In the genomic region with DNA sequence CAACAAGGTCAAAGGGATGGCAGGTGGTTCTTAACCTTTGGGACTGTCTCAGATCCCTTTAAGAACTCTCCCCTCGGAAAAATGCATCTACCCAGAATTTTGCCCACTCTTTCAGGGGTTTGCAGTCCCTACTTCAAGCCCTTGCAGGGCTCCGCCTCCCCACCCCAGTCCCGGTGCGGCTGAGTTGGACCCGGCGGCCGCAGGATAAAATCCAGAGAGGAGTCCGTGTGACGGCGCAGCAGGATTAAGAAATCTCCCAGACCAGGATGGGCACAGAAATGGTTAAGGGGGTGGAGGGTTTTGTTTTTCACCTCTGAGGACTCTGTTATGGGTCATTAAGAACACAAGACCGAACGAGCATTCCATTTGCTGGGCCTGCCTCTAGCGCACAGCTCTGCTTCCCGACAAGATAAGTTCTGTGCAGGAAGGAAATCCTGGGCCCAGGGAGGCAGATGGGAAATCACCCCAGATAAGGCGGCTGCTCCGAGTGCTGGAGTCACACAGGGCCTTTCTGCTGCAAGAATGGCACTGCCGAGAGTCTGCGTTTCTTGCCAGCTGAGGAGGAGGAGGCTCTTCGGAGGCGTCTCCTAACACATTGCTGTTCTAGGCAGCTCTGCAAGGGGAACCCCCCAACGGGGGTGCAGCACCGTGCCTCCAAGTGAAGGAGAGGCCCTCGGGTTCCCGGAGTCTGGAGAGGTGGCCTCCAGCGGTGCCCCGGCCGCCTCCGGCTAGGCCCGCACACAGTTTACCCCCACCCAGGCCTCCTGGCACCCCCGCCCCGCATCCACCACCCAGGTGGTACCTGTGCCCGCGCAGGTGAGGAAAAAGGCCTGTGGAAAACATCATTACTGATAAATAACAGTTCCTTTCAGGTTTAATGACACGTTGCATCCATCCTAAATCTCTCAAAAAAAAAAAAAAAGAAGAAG, we compare ENCODE assay signal across 8 cellular contexts.
DNase-seq lines count a peak whose midpoint lies in the region; ATAC-seq and TF ChIP-seq lines count a peak whose summit lies in the region.

No MANE protein-coding gene starts in this region.

- H3K4me1 ChIP-seq in cardiac muscle cell (ENCODE audit: low read depth): peaks cover 7% of the 10 kb centered on the region

- no peaks in the 10 kb centered on the region for H3K9me3 ChIP-seq in cardiac muscle cell (ENCODE audit: low read depth)

- peak in 1 of 4 experiments; percentile 55 for ATAC-seq in T-cell (replicated peaks in 1 of 4)
- ATAC-seq in sciatic nerve: peak; percentile 56
- ATAC-seq in GM18520 (IDR thresholded peaks at IDR 0.05; ENCODE audit: unreplicated experiment): no peak
- no peak for ATAC-seq in GM18909 (IDR thresholded peaks at IDR 0.05; ENCODE audit: poor library complexity, unreplicated experiment)

- peaks cover 17 to 40% of the 10 kb centered on the region in 2 donors for H3K27me3 Mint-ChIP-seq in T-cell

- intact Hi-C loops in sciatic nerve (cut with DNase I): no loop called here

- H3K4me1 Mint-ChIP-seq in T-cell: peaks cover 15 to 24% (median 15%) of the 10 kb centered on the region in 3 donors

- peak overlapping the region; percentile 53 to 78 (median 63) for H3K4me3 Mint-ChIP-seq in T-cell

- H3K27me3 ChIP-seq in cardiac muscle cell: no peaks in the 10 kb centered on the region

- H3K36me3 Mint-ChIP-seq in T-cell: no peaks in the 10 kb centered on the region

- POLR2A ChIA-PET in T-cell (lab: Charles Lee): no interaction called here

- TF ChIP-seq CTCF in cardiac muscle cell (IDR thresholded peaks at IDR 0.05; ENCODE audit: low read depth, low read length): no peak

- DNase-seq in NCI-H1417 (lab: John Stamatoyannopoulos, UW): peak; percentile 38 to 76 (median 53)
- no peak for DNase-seq in NCI-H1417 treated with DMSO at 0.1 percent for 48 hours (lab: John Stamatoyannopoulos, UW)
- no peak for DNase-seq in T-cell
- peak; percentile 47 to 61 for DNase-seq in cardiac muscle cell (ENCODE audit: low read depth in 1 of 2, low spot score in 1 of 2)
- DNase-seq in sciatic nerve (ENCODE audit: low spot score): no peak
- no peak for DNase-seq in foreskin melanocyte

- CTCF ChIA-PET in T-cell (lab: Charles Lee): interaction anchor here in 1 of 2 donors (0.6 kb wide), 1 partner anchor 97 kb away, joined by 5 read pairs; no protein-coding TSS in a partner anchor

- no peak overlapping the region for H3K27ac Mint-ChIP-seq in T-cell

- H3K27ac ChIP-seq in cardiac muscle cell: no peak overlapping the region

- H3K9me3 Mint-ChIP-seq in T-cell: peaks cover 0 to 6% (median 0%) of the 10 kb centered on the region in 3 donors

- H3K36me3 ChIP-seq in cardiac muscle cell: no peaks in the 10 kb centered on the region

- peak overlapping the region; percentile 41 for H3K4me3 ChIP-seq in cardiac muscle cell

Comparison
In these comparisons a context has a peak if more than half of its experiments do, and no peak if none do; other contexts are left out.
1. DNase-seq: peak in NCI-H1417 (3 of 3) and cardiac muscle cell (2 of 2); none in NCI-H1417 treated with DMSO at 0.1 percent for 48 hours (single experiment), T-cell (0 of 34), sciatic nerve (single experiment) and foreskin melanocyte (single experiment).